In genomic region chrX:150564838-150565237, GRCh38 we compare ENCODE assay signal across 7 cellular contexts.
"Had no signal": no experiment of that assay in that cellular context is flagged by ENCODE, and none has a peak within 500 bp of the region (broad histone marks: within the 10 kb centered on the region; RNA-seq: fewer than 3 reads in every experiment).

No MANE protein-coding gene starts in this region.

- H3K36me3 Mint-ChIP-seq: IgD-negative memory B cell had no signal

- H3K9ac ChIP-seq: GM23248 had no signal

- H2AFZ ChIP-seq: GM23248 had no signal

- H3K4me3 ChIP-seq: GM23248 had no signal

- H3K27ac ChIP-seq: GM23248 had no signal

- H3K4me3 Mint-ChIP-seq: H9, IgD-negative memory B cell had no signal

- FAIRE-seq: H54, HTR-8/SVneo had no signal

- H3K27me3 Mint-ChIP-seq: IgD-negative memory B cell had no signal

- DNase-seq: GM23248, GOT3, HCEC 1CT had no signal
